Comparison of ENCODE assay signal across 1 cellular context in genomic region chrX:139795196-139795595, GRCh38.
TF ChIP-seq lines count a peak whose summit lies in the region.

No MANE protein-coding gene starts in this region.

TF ChIP-seq in GM23338, 12 proteins besides CTCF, POLR2A, EP300 and RAD21 (continued from another document):
- TF ChIP-seq ZNF462 (CRISPR knock-in tag; IDR thresholded peaks at IDR 0.05) (no peak), STAT1 (IDR thresholded peaks at IDR 0.05; ENCODE audit: unreplicated experiment) (no peak), CREB1 (CRISPR knock-in tag; IDR thresholded peaks at IDR 0.05; ENCODE audit: low read depth) (no peak)
